9 cellular contexts compared by ENCODE assay signal in the genomic region with DNA sequence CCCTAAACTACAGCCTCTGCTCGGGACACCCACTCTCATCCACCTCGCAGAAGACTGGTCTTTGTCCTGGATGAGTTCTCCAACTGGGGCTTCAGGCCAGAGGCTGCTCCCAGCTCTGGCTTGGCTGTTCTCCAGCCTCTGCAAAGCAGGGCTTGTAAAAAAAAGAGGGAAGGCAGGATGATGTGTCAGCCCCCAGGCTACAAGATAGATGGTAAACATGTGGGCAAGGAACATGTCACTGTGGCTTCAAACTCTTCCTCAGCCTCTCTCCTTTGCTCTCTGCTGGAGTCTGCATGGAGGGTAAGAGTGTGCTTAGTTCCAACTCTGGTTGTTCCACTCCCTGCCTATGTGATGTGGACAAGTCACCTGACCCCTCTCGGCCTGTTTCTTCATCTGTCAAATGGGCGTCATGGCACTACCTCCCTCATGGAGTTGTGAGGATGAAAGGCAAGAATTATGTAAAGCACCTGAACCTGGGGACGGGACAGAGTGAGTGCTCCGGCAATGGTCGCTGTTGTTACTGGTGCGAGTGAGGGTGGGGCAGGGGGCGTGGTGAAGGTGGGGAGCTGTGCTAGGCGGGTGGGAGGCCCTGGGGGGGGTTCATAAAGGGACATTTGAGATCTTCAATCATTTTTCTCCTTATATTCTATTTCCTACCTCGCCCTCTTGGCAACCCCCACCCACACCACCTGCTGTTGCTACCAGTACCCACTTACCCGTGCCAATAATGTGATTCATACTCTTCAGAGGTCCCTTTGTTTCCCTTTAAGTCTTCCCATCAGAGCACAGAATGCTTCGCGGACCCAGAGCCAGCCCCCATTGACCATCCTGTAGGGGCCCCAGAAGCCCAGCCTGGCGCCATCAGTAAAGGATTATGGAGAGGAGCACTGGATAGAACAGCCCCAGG. TPM values are rescaled to one million over a fixed set of nuclear protein-coding genes. Genes with fewer than 3 reads are reported as not detected.
DNase-seq lines count a peak whose midpoint lies in the region; ATAC-seq and TF ChIP-seq lines count a peak whose summit lies in the region.
"Had no signal": no experiment of that assay in that cellular context is flagged by ENCODE, and none has a peak within 500 bp of the region (broad histone marks: within the 10 kb centered on the region; RNA-seq: fewer than 3 reads in every experiment).

No MANE protein-coding gene starts in this region.

- H3K4me1 Mint-ChIP-seq in stimulated activated naive CD8-positive, alpha-beta T cell treated with anti-CD3 and anti-CD28 coated beads, Interleukin-15, Interleukin-2, amounts not matched to agents 100 ng/mL and 50 ng/mL, for 24 hours (ENCODE audit: low read depth) = peaks cover 4% of the 10 kb centered on the region

- H3K4me3 ChIP-seq in esophagus squamous epithelium = no peak overlapping the region

- no peaks in the 10 kb centered on the region for H3K36me3 ChIP-seq in esophagus squamous epithelium

- intact Hi-C loops in esophagus squamous epithelium (cut with DNase I) = no loop called here

- H3K36me3 Mint-ChIP-seq in stimulated activated naive CD8-positive, alpha-beta T cell treated with anti-CD3 and anti-CD28 coated beads, Interleukin-15, Interleukin-2, amounts not matched to agents 100 ng/mL and 50 ng/mL, for 24 hours (ENCODE audit: low read depth) = no peaks in the 10 kb centered on the region

- DNase-seq in NCI-H2196 (lab: John Stamatoyannopoulos, UW; ENCODE audit: unreplicated experiment) (peak; percentile 10), NCI-H2196 treated with DMSO at 0.1 percent for 48 hours (lab: John Stamatoyannopoulos, UW; ENCODE audit: unreplicated experiment) (no peak), NCI-H774 (lab: John Stamatoyannopoulos, UW) (peak; percentile 14), esophagus squamous epithelium (lab: John Stamatoyannopoulos, UW) (no peak), GM19240 (ENCODE audit: insufficient read length, low spot score) (no peak), NCI-H187 (lab: John Stamatoyannopoulos, UW) (no peak)

- H3K4me3 Mint-ChIP-seq in stimulated activated naive CD8-positive, alpha-beta T cell treated with anti-CD3 and anti-CD28 coated beads, Interleukin-15, Interleukin-2, amounts not matched to agents 100 ng/mL and 50 ng/mL, for 24 hours = no peak overlapping the region
- H3K4me3 Mint-ChIP-seq: endodermal cell had no signal

- TF ChIP-seq CTCF in esophagus squamous epithelium (IDR thresholded peaks at IDR 0.05) = no peak

- peaks cover 14 to 77% (median 24%) of the 10 kb centered on the region in 3 donors for H3K4me1 ChIP-seq in esophagus squamous epithelium

- WGBS in esophagus squamous epithelium, 2 donors = 44 to 45% methylated on average over 10 to 12 of the region's 15 CpGs

- peak overlapping the region; percentile 49 for H3K27ac Mint-ChIP-seq in stimulated activated naive CD8-positive, alpha-beta T cell treated with anti-CD3 and anti-CD28 coated beads, Interleukin-15, Interleukin-2, amounts not matched to agents 100 ng/mL and 50 ng/mL, for 24 hours
- H3K27ac Mint-ChIP-seq: endodermal cell had no signal

- no peaks in the 10 kb centered on the region for H3K9me3 Mint-ChIP-seq in stimulated activated naive CD8-positive, alpha-beta T cell treated with anti-CD3 and anti-CD28 coated beads, Interleukin-15, Interleukin-2, amounts not matched to agents 100 ng/mL and 50 ng/mL, for 24 hours
- H3K9me3 Mint-ChIP-seq: endodermal cell had no signal

- H3K9me3 ChIP-seq in esophagus squamous epithelium = no peaks in the 10 kb centered on the region

- no peaks in the 10 kb centered on the region for H3K27me3 ChIP-seq in esophagus squamous epithelium

- no peak for ATAC-seq in GM21529 (IDR thresholded peaks at IDR 0.05; ENCODE audit: unreplicated experiment)

- peak overlapping the region in 3 of 4 donors; percentile 21 to 74 (median 71) for H3K27ac ChIP-seq in esophagus squamous epithelium

- peaks cover 28% of the 10 kb centered on the region for H3K27me3 Mint-ChIP-seq in stimulated activated naive CD8-positive, alpha-beta T cell treated with anti-CD3 and anti-CD28 coated beads, Interleukin-15, Interleukin-2, amounts not matched to agents 100 ng/mL and 50 ng/mL, for 24 hours

- TF ChIP-seq POLR2A in esophagus squamous epithelium (IDR thresholded peaks at IDR 0.05) = no peak

RNA-seq across cellular contexts. Expression of a gene that starts 6.8 kb away (rescaled TPM):
- 1 to 10 TPM; 3.1 to 9.9 (median 4.7) TPM for total RNA-seq in esophagus squamous epithelium

RNA-seq across cellular contexts. Expression of a gene that starts 20.4 kb away (rescaled TPM):
- total RNA-seq in esophagus squamous epithelium = 10 to 100 TPM in 3 of 4 donors, 1 to 10 TPM in 1; 6.2 to 28.3 (median 16.7) TPM

RNA-seq across cellular contexts. Expression of a gene that starts 33.8 kb away (rescaled TPM):
- 1,000 to 10,000 TPM; 1,192 to 3,474 (median 2,165) TPM for total RNA-seq in esophagus squamous epithelium

RNA-seq across cellular contexts. Expression of a gene that starts 33.9 kb away (rescaled TPM):
- total RNA-seq in esophagus squamous epithelium = 10 to 100 TPM in 3 of 4 donors, 1 to 10 TPM in 1; 8.0 to 16.2 (median 12.9) TPM

Comparison
In these comparisons a context has a peak if more than half of its experiments do, and no peak if none do; other contexts are left out.
1. DNase-seq: peak in NCI-H2196 (single experiment) and NCI-H774 (single experiment); none in NCI-H2196 treated with DMSO at 0.1 percent for 48 hours (single experiment), esophagus squamous epithelium (single experiment), GM19240 (single experiment) and NCI-H187 (0 of 2).